Comparison of ENCODE assay signal across 22 cellular contexts in the genomic region with DNA sequence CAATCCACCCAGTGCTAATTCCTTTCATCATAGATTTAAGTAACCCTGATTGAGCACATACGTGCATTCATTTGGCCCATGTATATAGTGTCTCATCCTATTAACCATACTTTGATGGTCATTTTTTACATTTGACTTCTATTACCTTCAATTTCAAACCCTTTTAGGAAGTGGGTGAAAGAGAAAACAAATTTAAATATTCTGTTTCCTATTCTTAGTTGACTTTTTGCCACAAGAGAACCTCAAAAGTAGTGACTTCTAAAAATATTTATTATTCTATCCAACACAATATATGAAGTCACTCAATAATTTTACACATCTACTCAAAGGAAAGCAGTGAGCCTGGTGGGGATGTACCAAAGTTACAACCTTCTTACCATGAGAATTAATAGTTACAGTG.
"Had no signal": no experiment of that assay in that cellular context is flagged by ENCODE, and none has a peak within 500 bp of the region (broad histone marks: within the 10 kb centered on the region; RNA-seq: fewer than 3 reads in every experiment).

No MANE protein-coding gene starts in this region.

- H3K27ac ChIP-seq: breast epithelium, esophagus muscularis mucosa, skin epidermis, thoracic aorta had no signal

- DNase-seq: activated B cell treated with CpG ODN at 0.5 μM for 24 hours; activated CD4-positive, alpha-beta T cell treated with anti-CD3 and anti-CD28 coated beads, Interleukin-2, amount 50 U/mL, for 1 hour; activated CD8-positive, alpha-beta T cell treated with anti-CD3 and anti-CD28 coated beads for 36 hours; activated naive CD8-positive, alpha-beta T cell treated with anti-CD3 and anti-CD28 coated beads, Interleukin-2, amount 50 U/mL, for 24 hours; activated T-cell treated with anti-CD3 and anti-CD28 coated beads, Interleukin-2, amount 50 U/mL, for 4 hours; amygdala; central memory CD4-positive, alpha-beta T cell; effector CD4-positive, alpha-beta T cell; kidney glomerular epithelial cell; mucosa of descending colon; stimulated activated CD4-positive, alpha-beta T cell treated with anti-CD3 and anti-CD28 coated beads, Interleukin-12 subunit alpha, Interleukin-12 subunit beta, amount 100 ng/mL, for 4 hours; stimulated activated CD4-positive, alpha-beta T cell treated with anti-CD3 and anti-CD28 coated beads, Interleukin-4, amount 100 ng/mL, for 24 hours; trophoblast cell had no signal

- H3K36me3 ChIP-seq: thoracic aorta had no signal

- H3K4me1 ChIP-seq: breast epithelium, esophagus muscularis mucosa had no signal

- H3K27me3 ChIP-seq: breast epithelium, esophagus muscularis mucosa had no signal

- ATAC-seq: activated CD8-positive, alpha-beta T cell treated with anti-CD3 and anti-CD28 coated beads for 36 hours; activated naive CD8-positive, alpha-beta T cell treated with anti-CD3 and anti-CD28 coated beads, Interleukin-2, amount 50 U/mL, for 24 hours; activated T-cell treated with anti-CD3 and anti-CD28 coated beads, Interleukin-2, amount 50 U/mL, for 4 hours; left lobe of liver; mucosa of descending colon; natural killer cell treated with Interleukin-12 subunit alpha and Interleukin-12 subunit beta and Interleukin-15 and Interleukin-18, amount 100 ng/mL, for 72 hours; sciatic nerve; stimulated activated effector memory CD8-positive, alpha-beta T cell treated with anti-CD3 and anti-CD28 coated beads, Interleukin-12 subunit alpha, Interleukin-12 subunit beta, amount 100 ng/mL, for 72 hours had no signal

- H3K4me3 ChIP-seq: breast epithelium, esophagus muscularis mucosa, lung, mucosa of descending colon, skin epidermis, thoracic aorta had no signal

- H3K9me3 ChIP-seq: mucosa of descending colon, thoracic aorta had no signal
